In genomic region chr22:39146256-39147101, GRCh38 we compare ENCODE assay signal across 9 cellular contexts. TPM values are rescaled to one million over a fixed set of nuclear protein-coding genes. Genes with fewer than 3 reads are reported as not detected.
DNase-seq lines count a peak whose midpoint lies in the region; FAIRE-seq and TF ChIP-seq lines count a peak whose summit lies in the region.
"Had no signal": no experiment of that assay in that cellular context is flagged by ENCODE, and none has a peak within 500 bp of the region (broad histone marks: within the 10 kb centered on the region; RNA-seq: fewer than 3 reads in every experiment).

No MANE protein-coding gene starts in this region.

- peak overlapping the region; percentile 93 for H3K27ac Mint-ChIP-seq in endodermal cell

- no peak for TF ChIP-seq POLR2A in GM12892 (IDR thresholded peaks at IDR 0.05; ENCODE audit: low read depth, low read length)

- no peak overlapping the region for H3K14ac ChIP-seq in neuronal stem cell (ENCODE audit: low read length)

- peaks cover 1% of the 10 kb centered on the region for H3K79me1 ChIP-seq in neuronal stem cell (ENCODE audit: low read depth, low read length)

- H3K27me3 ChIP-seq in BE2C: peaks cover 7% of the 10 kb centered on the region
- no peaks in the 10 kb centered on the region for H3K27me3 ChIP-seq in OCI-LY3 (ENCODE audit: low read depth, low read length)
- H3K27me3 ChIP-seq in endodermal cell (ENCODE audit: control insufficient read depth, insufficient read depth, low read length, poor library complexity, severe bottlenecking): no peaks in the 10 kb centered on the region
- H3K27me3 ChIP-seq in neuronal stem cell (ENCODE audit: control insufficient read depth in 3 of 3, insufficient read depth in 3 of 3, low read depth in 1 of 3, low read length in 3 of 3): peaks cover 0 to 16% (median 13%) of the 10 kb centered on the region in 3 experiments

- 81 to 91% methylated on average over 3 to 6 of the region's 6 CpGs for WGBS in endodermal cell (ENCODE audit: insufficient coverage in 1 of 2, insufficient read length in 1 of 2), 2 experiments
- no CpG with 5 or more reads among the region's 6 CpGs for WGBS in neuronal stem cell (ENCODE audit: extremely low coverage in 2 of 2, insufficient read length in 2 of 2, insufficient replicate concordance in 1 of 2), 2 donors

- H3K23ac ChIP-seq in neuronal stem cell (ENCODE audit: low read depth, low read length, poor library complexity): no peak overlapping the region

- no peak overlapping the region for H3K4ac ChIP-seq in neuronal stem cell (ENCODE audit: low read length)

- no peak overlapping the region for H2AK5ac ChIP-seq in neuronal stem cell (ENCODE audit: low read depth, low read length)

- H4K20me1 ChIP-seq in OCI-LY3 (ENCODE audit: insufficient read depth, low read length): no peaks in the 10 kb centered on the region

- no peak overlapping the region for H2BK120ac ChIP-seq in neuronal stem cell (ENCODE audit: low read depth, low read length)

- DNase-seq in BE2C: no peak
- peak; percentile 38 for DNase-seq in endodermal cell
- DNase-seq in neuronal stem cell (ENCODE audit: low spot score): no peak
- DNase-seq in NCI-H2107 (lab: John Stamatoyannopoulos, UW): no peak
- DNase-seq in NCI-H2081 (lab: John Stamatoyannopoulos, UW): no peak
- no peak for DNase-seq in NCI-H187 treated with DMSO at 0.1 percent for 48 hours (lab: John Stamatoyannopoulos, UW)
- no peak for DNase-seq in GM12892 (ENCODE audit: insufficient read length)

- no peak overlapping the region for H2AFZ ChIP-seq in OCI-LY3 (ENCODE audit: low read depth, low read length)
- H2AFZ ChIP-seq in neuronal stem cell (ENCODE audit: low read length): peak overlapping the region; percentile 100

- H3K4me3 ChIP-seq in BE2C (ENCODE audit: low read depth, low read length) (peak overlapping the region; percentile 54; the same call in 1 of the 2 replicates), OCI-LY3 (ENCODE audit: low read length) (peak overlapping the region; percentile 89), endodermal cell (ENCODE audit: low read length) (peak overlapping the region; percentile 76), neuronal stem cell (ENCODE audit: low read length in 2 of 2) (peak overlapping the region; percentile 46 to 74)

- no peak overlapping the region for H2BK5ac ChIP-seq in neuronal stem cell (ENCODE audit: low read length)

- no peak overlapping the region for H3K27ac ChIP-seq in OCI-LY3 (ENCODE audit: low read length)
- H3K27ac ChIP-seq in endodermal cell (ENCODE audit: low read depth, low read length): no peak overlapping the region
- H3K27ac ChIP-seq in neuronal stem cell (replicated peaks; ENCODE audit: low read length): peak overlapping the region; percentile 13

- peaks cover 27% of the 10 kb centered on the region for H3K4me1 Mint-ChIP-seq in endodermal cell

- H3K36me3 Mint-ChIP-seq in endodermal cell (ENCODE audit: low read depth): no peaks in the 10 kb centered on the region

- no peak for FAIRE-seq in GM12892 (lab: Jason Lieb, UNC)

- H2BK12ac ChIP-seq in neuronal stem cell (ENCODE audit: low read length): no peak overlapping the region

- no peak overlapping the region for H2BK15ac ChIP-seq in neuronal stem cell (ENCODE audit: low read length)

- H3K9me3 Mint-ChIP-seq in endodermal cell: no peaks in the 10 kb centered on the region

- H4K8ac ChIP-seq in neuronal stem cell (ENCODE audit: low read depth, low read length): no peak overlapping the region

- H3K9ac ChIP-seq in OCI-LY3 (ENCODE audit: low read length): no peak overlapping the region
- peak overlapping the region; percentile 51 for H3K9ac ChIP-seq in endodermal cell (ENCODE audit: extremely low read depth, low read length, poor library complexity, severe bottlenecking)
- no peak overlapping the region for H3K9ac ChIP-seq in neuronal stem cell (ENCODE audit: low read depth, low read length, poor library complexity)

- H3K4me2 ChIP-seq in OCI-LY3 (ENCODE audit: low read length): peak overlapping the region; percentile 69
- no peak overlapping the region for H3K4me2 ChIP-seq in neuronal stem cell (ENCODE audit: insufficient read depth, low read length, poor library complexity, severe bottlenecking)

- no peaks in the 10 kb centered on the region for H3K9me3 ChIP-seq in BE2C
- no peaks in the 10 kb centered on the region for H3K9me3 ChIP-seq in OCI-LY3 (ENCODE audit: insufficient read depth, low read length)
- no peaks in the 10 kb centered on the region for H3K9me3 ChIP-seq in endodermal cell (ENCODE audit: control insufficient read depth, low read length)
- H3K9me3 ChIP-seq in neuronal stem cell (replicated peaks in 1 of 2; ENCODE audit: control insufficient read depth in 2 of 2, insufficient read depth in 1 of 2, low read depth in 1 of 2, low read length in 2 of 2): no peaks in the 10 kb centered on the region

- H3K4me1 ChIP-seq in BE2C (no peaks in the 10 kb centered on the region), OCI-LY3 (ENCODE audit: low read length) (peaks cover 39% of the 10 kb centered on the region), endodermal cell (ENCODE audit: control insufficient read depth, insufficient read depth, low read length) (peaks cover 30% of the 10 kb centered on the region), neuronal stem cell (ENCODE audit: control insufficient read depth in 2 of 2, insufficient read depth in 1 of 2, low read depth in 1 of 2, low read length in 2 of 2) (peaks cover 12 to 18% of the 10 kb centered on the region in 2 donors)

- peak overlapping the region; percentile 65 for H3K4me3 Mint-ChIP-seq in endodermal cell

- no peaks in the 10 kb centered on the region for H3K27me3 Mint-ChIP-seq in endodermal cell (ENCODE audit: insufficient read depth)

- H3K18ac ChIP-seq in neuronal stem cell (ENCODE audit: low read length): no peak overlapping the region

- H3K79me2 ChIP-seq in OCI-LY3 (ENCODE audit: low read length): no peaks in the 10 kb centered on the region

- no peak for TF ChIP-seq CTCF in BE2C (IDR thresholded peaks at IDR 0.05; ENCODE audit: low read depth, low read length)
- no peak for TF ChIP-seq CTCF in OCI-LY3 (IDR thresholded peaks at IDR 0.05; ENCODE audit: low read depth, low read length)
- no peak for TF ChIP-seq CTCF in endodermal cell (conservative IDR thresholded peaks at IDR 0.05)

- no peaks in the 10 kb centered on the region for H3K36me3 ChIP-seq in BE2C
- peaks cover 3% of the 10 kb centered on the region for H3K36me3 ChIP-seq in OCI-LY3 (replicated peaks; ENCODE audit: low read depth, low read length)
- no peaks in the 10 kb centered on the region for H3K36me3 ChIP-seq in endodermal cell (ENCODE audit: control insufficient read depth, insufficient read depth, low read length)
- no peaks in the 10 kb centered on the region for H3K36me3 ChIP-seq in neuronal stem cell (replicated peaks in 1 of 2; ENCODE audit: control insufficient read depth in 2 of 2, insufficient read depth in 2 of 2, low read length in 2 of 2)

- H4K91ac ChIP-seq in neuronal stem cell (ENCODE audit: low read depth, low read length, poor library complexity): no peak overlapping the region

RNA-seq across cellular contexts. Expression of gene CBX7, which starts 6.0 kb away (rescaled TPM):
- polyA plus RNA-seq in BE2C (2012; ENCODE audit: insufficient read depth, insufficient read length, low read depth): not detected
- 10 to 100 TPM; 14.2 to 22.0 TPM for total RNA-seq in endodermal cell
- polyA plus RNA-seq in endodermal cell (2013, experiment 1 of 2): 6.0 TPM
- polyA plus RNA-seq in endodermal cell (2013, experiment 2 of 2): 5.8 TPM
- 9.3 TPM for polyA plus RNA-seq in neuronal stem cell (2013, experiment 1 of 2)
- polyA plus RNA-seq in neuronal stem cell (2013, experiment 2 of 2): 9.2 TPM
- 11.2 TPM for polyA plus RNA-seq in GM12892 (2012; ENCODE audit: missing spikeins)

RNA-seq across cellular contexts. Expression of gene APOBEC3H, which starts 49.4 kb away (rescaled TPM):
- not detected for polyA plus RNA-seq in BE2C (2012; ENCODE audit: insufficient read depth, insufficient read length, low read depth)
- not detected for total RNA-seq in endodermal cell
- 0.32 TPM for polyA plus RNA-seq in endodermal cell (2013, experiment 1 of 2)
- polyA plus RNA-seq in endodermal cell (2013, experiment 2 of 2): 0.62 TPM
- 2.4 TPM for polyA plus RNA-seq in neuronal stem cell (2013, experiment 1 of 2)
- 2.0 TPM for polyA plus RNA-seq in neuronal stem cell (2013, experiment 2 of 2)
- 15.6 TPM for polyA plus RNA-seq in GM12892 (2012; ENCODE audit: missing spikeins)
- total RNA-seq: left lobe of liver had no signal
